17 cellular contexts compared by ENCODE assay signal in the genomic region with DNA sequence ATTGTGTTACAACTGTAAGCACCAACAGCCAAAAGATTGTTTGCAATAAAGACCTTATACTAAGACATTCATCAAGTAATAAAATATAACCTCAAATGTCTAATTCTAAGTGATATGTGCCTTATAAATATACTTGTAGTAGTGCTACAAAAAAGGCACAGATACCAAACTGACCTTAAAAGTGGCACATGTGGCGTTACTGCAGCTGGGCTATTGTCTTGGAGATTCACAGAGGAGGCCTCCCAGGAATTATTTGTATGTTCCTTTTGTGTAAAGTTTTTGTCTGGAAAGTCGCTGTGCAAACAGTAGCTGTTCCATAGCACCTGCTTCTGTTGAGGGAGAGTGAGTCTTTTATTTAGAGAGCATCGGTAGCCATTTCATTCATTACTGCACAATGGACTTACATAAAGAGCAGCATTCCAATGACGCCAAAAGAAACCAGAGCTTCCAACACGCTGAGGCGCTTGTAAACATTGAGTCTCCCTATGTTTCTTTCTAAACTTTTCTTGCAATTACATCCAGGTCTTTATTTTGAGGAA.
A peak's percentile ranks its signal among the peaks of the same experiment; 100 is the strongest.
DNase-seq lines count a peak whose midpoint lies in the region; ATAC-seq, FAIRE-seq and TF ChIP-seq lines count a peak whose summit lies in the region.
"Had no signal": no experiment of that assay in that cellular context is flagged by ENCODE, and none has a peak within 500 bp of the region (broad histone marks: within the 10 kb centered on the region; RNA-seq: fewer than 3 reads in every experiment).

No MANE protein-coding gene starts in this region.

- TF ChIP-seq POLR2A in HepG2 (IDR thresholded peaks at IDR 0.05; ENCODE audit: insufficient read depth in 1 of 2, low read depth in 2 of 2, low read length in 2 of 2) = no peak
- TF ChIP-seq POLR2A in right lobe of liver (IDR thresholded peaks at IDR 0.05) = no peak

- in situ Hi-C loops in HepG2 (cut with HindIII; ENCODE audit: extremely low pct_ligation_motif_present, low pct_unique_long_range_greater_than_20kb) = no loop called here

- H3K9me3 ChIP-seq in HepG2 (ENCODE audit: low read length) = no peaks in the 10 kb centered on the region
- H3K9me3 ChIP-seq in right lobe of liver = no peaks in the 10 kb centered on the region
- no peaks in the 10 kb centered on the region for H3K9me3 ChIP-seq in ectodermal cell (ENCODE audit: control insufficient read depth, low read length)
- no peaks in the 10 kb centered on the region for H3K9me3 ChIP-seq in CD8-positive, alpha-beta T cell (ENCODE audit: low read length)
- H3K9me3 ChIP-seq: heart right ventricle, MG63, mucosa of descending colon had no signal

- H4K20me1 ChIP-seq in HepG2 (ENCODE audit: insufficient read depth, low read length) = no peaks in the 10 kb centered on the region

- no peak overlapping the region for H3K27ac ChIP-seq in HepG2 (ENCODE audit: extremely low read length, insufficient read depth, low read length)
- H3K27ac ChIP-seq in right lobe of liver = no peak overlapping the region
- H3K27ac ChIP-seq in ectodermal cell (ENCODE audit: insufficient read depth, low read depth, low read length, poor library complexity, severe bottlenecking) = peak overlapping the region; percentile 77
- H3K27ac ChIP-seq in CD8-positive, alpha-beta T cell (ENCODE audit: low read depth, low read length) = no peak overlapping the region
- H3K27ac ChIP-seq: C4-2B, heart right ventricle had no signal

- no peaks in the 10 kb centered on the region for H3K4me1 Mint-ChIP-seq in CD8-positive, alpha-beta T cell (ENCODE audit: low read depth)

- CTCF ChIA-PET in HepG2 (lab: Yijun Ruan, JAX; ENCODE audit: low intra/inter-chr PET ratio, low total read pairs) = no interaction called here
- CTCF ChIA-PET in CD8-positive, alpha-beta T cell (lab: Charles Lee) = no interaction called here

- H3K4me3 Mint-ChIP-seq in CD8-positive, alpha-beta T cell = no peak overlapping the region
- H3K4me3 Mint-ChIP-seq: T-helper 17 cell had no signal

- no peaks in the 10 kb centered on the region for H3K79me2 ChIP-seq in HepG2 (ENCODE audit: insufficient read depth, low read length)

- TF ChIP-seq CTCF in HepG2 (CRISPR knock-in tag; IDR thresholded peaks at IDR 0.05) (no peak), right lobe of liver (IDR thresholded peaks at IDR 0.05) (no peak)
- no peak for TF ChIP-seq CTCF in CD8-positive, alpha-beta T cell (IDR thresholded peaks at IDR 0.05)

- TF ChIP-seq RAD21 in HepG2 (CRISPR knock-in tag; IDR thresholded peaks at IDR 0.05) = no peak

- H3K9me3 Mint-ChIP-seq in CD8-positive, alpha-beta T cell = no peaks in the 10 kb centered on the region

- H3K4me1 ChIP-seq in HepG2 (ENCODE audit: insufficient read depth, low read length) = no peaks in the 10 kb centered on the region
- H3K4me1 ChIP-seq in right lobe of liver = no peaks in the 10 kb centered on the region
- H3K4me1 ChIP-seq in ectodermal cell (ENCODE audit: control insufficient read depth, insufficient read depth, low read length) = no peaks in the 10 kb centered on the region
- H3K4me1 ChIP-seq in CD8-positive, alpha-beta T cell (ENCODE audit: insufficient read depth, low read length) = no peaks in the 10 kb centered on the region
- H3K4me1 ChIP-seq: heart right ventricle had no signal

- DNase-seq in HepG2 (ENCODE audit: low spot score) (peak; percentile 0), right lobe of liver (no peak), NCI-H345 treated with DMSO at 0.1 percent for 48 hours (lab: John Stamatoyannopoulos, UW; ENCODE audit: unreplicated experiment) (peak; percentile 88), HUDEP-2 (lab: John Stamatoyannopoulos, UW; ENCODE audit: unreplicated experiment in 76 of 76) (no peak)
- DNase-seq in CD8-positive, alpha-beta T cell = no peak
- DNase-seq: activated effector memory CD4-positive, alpha-beta T cell treated with anti-CD3 and anti-CD28 coated beads, Interleukin-2, amount 50 U/mL, for 16 hours; heart right ventricle; MG63; mucosa of descending colon; NCI-H526; stimulated activated CD4-positive, alpha-beta T cell treated with anti-CD3 and anti-CD28 coated beads, Interleukin-4, amount 100 ng/mL, for 4 hours; T-helper 17 cell had no signal

- no TSS peak for BruUV-seq in HepG2 (replicated peaks; lab: Mats Ljungman, UMichigan)

- H3K9ac ChIP-seq in HepG2 (ENCODE audit: insufficient read depth, low read depth, low read length) = no peak overlapping the region

- intact Hi-C loops in HepG2 (cut with micrococcal nuclease; ENCODE audit: unreplicated experiment) (no loop called here), right lobe of liver (cut with DNase I) (no loop called here)
- intact Hi-C loops in CD8-positive, alpha-beta T cell (cut with DNase I, micrococcal nuclease) = no loop called here

- no peak overlapping the region for H2AFZ ChIP-seq in HepG2 (ENCODE audit: low read length)

- no peaks in the 10 kb centered on the region for H3K36me3 Mint-ChIP-seq in CD8-positive, alpha-beta T cell

- H3K27me3 Mint-ChIP-seq in CD8-positive, alpha-beta T cell (ENCODE audit: low read depth) = no peaks in the 10 kb centered on the region
- H3K27me3 Mint-ChIP-seq: T-helper 17 cell had no signal

- TF ChIP-seq EP300 in HepG2 (IDR thresholded peaks at IDR 0.05; ENCODE audit: low read depth in 2 of 2, low read length in 2 of 2) (no peak), HepG2 (CRISPR knock-in tag; IDR thresholded peaks at IDR 0.05; ENCODE audit: borderline replicate concordance) (no peak)

- no peak overlapping the region for H3K4me3 ChIP-seq in HepG2 (replicated peaks in 1 of 3; ENCODE audit: insufficient read depth in 1 of 3, low read depth in 2 of 3, low read length in 3 of 3)
- no peak overlapping the region for H3K4me3 ChIP-seq in right lobe of liver
- no peak overlapping the region for H3K4me3 ChIP-seq in ectodermal cell (ENCODE audit: insufficient read depth, low read depth, low read length)
- H3K4me3 ChIP-seq in CD8-positive, alpha-beta T cell (ENCODE audit: low read depth, low read length) = no peak overlapping the region
- H3K4me3 ChIP-seq: heart right ventricle, MG63, mucosa of descending colon had no signal

- FAIRE-seq in HepG2 (lab: Jason Lieb, UNC) = no peak
- FAIRE-seq: RCC 7860 had no signal

- no peaks in the 10 kb centered on the region for H3K36me3 ChIP-seq in HepG2 (replicated peaks in 1 of 2; ENCODE audit: control insufficient read depth in 1 of 2, insufficient read depth in 2 of 2, low read length in 2 of 2)
- H3K36me3 ChIP-seq in right lobe of liver = no peaks in the 10 kb centered on the region
- H3K36me3 ChIP-seq in ectodermal cell (ENCODE audit: control insufficient read depth, insufficient read depth, low read length) = no peaks in the 10 kb centered on the region
- H3K36me3 ChIP-seq in CD8-positive, alpha-beta T cell (ENCODE audit: insufficient read depth, low read length) = no peaks in the 10 kb centered on the region
- H3K36me3 ChIP-seq: heart right ventricle, MG63 had no signal

- POLR2A ChIA-PET in HepG2 (lab: Yijun Ruan, JAX) = no interaction called here
- POLR2A ChIA-PET in CD8-positive, alpha-beta T cell (lab: Charles Lee) = no interaction called here

- H3K27me3 ChIP-seq in HepG2 (ENCODE audit: control insufficient read depth in 1 of 2, insufficient read depth in 2 of 2, low read length in 2 of 2) (no peaks in the 10 kb centered on the region), right lobe of liver (no peaks in the 10 kb centered on the region), ectodermal cell (ENCODE audit: control insufficient read depth, insufficient read depth, low read length, poor library complexity, severe bottlenecking) (no peaks in the 10 kb centered on the region)
- no peaks in the 10 kb centered on the region for H3K27me3 ChIP-seq in CD8-positive, alpha-beta T cell (ENCODE audit: insufficient read depth, low read length)
- H3K27me3 ChIP-seq: MG63 had no signal

- no peak overlapping the region for H3K4me2 ChIP-seq in HepG2 (ENCODE audit: low read depth, low read length)

- WGBS in HepG2 (ENCODE audit: low lambda C conversion rate) = 83% methylated on average over 4 of the region's 6 CpGs
- 31% methylated on average over 5 of the region's 6 CpGs for WGBS in right lobe of liver (ENCODE audit: insufficient coverage, low coverage, low lambda C conversion rate, missing lambda C conversion rate)
- 2 to 4% methylated on average over 4 to 6 of the region's 6 CpGs for WGBS in ectodermal cell, 2 experiments

- H3K27ac Mint-ChIP-seq in CD8-positive, alpha-beta T cell = no peak overlapping the region
- H3K27ac Mint-ChIP-seq: T-helper 17 cell had no signal

- ATAC-seq in HepG2 = no peak
- ATAC-seq in right lobe of liver = no peak
- no peak for ATAC-seq in GM18858 (IDR thresholded peaks at IDR 0.05; ENCODE audit: unreplicated experiment)
- ATAC-seq in CD8-positive, alpha-beta T cell = no peak
- no peak for ATAC-seq in HG03354 (IDR thresholded peaks at IDR 0.05; ENCODE audit: poor library complexity, severe bottlenecking, unreplicated experiment)
- ATAC-seq: heart right ventricle, mucosa of descending colon, T-helper 17 cell had no signal

TF ChIP-seq in HepG2, 621 proteins besides CTCF, POLR2A, EP300 and RAD21:
- TF ChIP-seq FOXK1 (CRISPR knock-in tag; IDR thresholded peaks at IDR 0.05; ENCODE audit: borderline replicate concordance, low read depth) (no peak), SRSF1 (optimal IDR thresholded peaks at IDR 0.05; ENCODE audit: low read depth, low read length) (no peak), ZNF205 (CRISPR knock-in tag; IDR thresholded peaks at IDR 0.05) (no peak)
- TF ChIP-seq, protein P1, sequence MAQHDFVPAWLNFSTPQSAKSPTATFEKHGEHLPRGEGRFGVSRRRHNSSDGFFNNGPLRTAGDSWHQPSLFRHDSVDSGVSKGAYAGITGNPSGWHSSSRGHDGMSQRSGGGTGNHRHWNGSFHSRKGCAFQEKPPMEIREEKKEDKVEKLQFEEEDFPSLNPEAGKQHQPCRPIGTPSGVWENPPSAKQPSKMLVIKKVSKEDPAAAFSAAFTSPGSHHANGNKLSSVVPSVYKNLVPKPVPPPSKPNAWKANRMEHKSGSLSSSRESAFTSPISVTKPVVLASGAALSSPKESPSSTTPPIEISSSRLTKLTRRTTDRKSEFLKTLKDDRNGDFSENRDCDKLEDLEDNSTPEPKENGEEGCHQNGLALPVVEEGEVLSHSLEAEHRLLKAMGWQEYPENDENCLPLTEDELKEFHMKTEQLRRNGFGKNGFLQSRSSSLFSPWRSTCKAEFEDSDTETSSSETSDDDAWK (CRISPR knock-in tag; IDR thresholded peaks at IDR 0.05) = no peak
- TF ChIP-seq, protein P2, sequence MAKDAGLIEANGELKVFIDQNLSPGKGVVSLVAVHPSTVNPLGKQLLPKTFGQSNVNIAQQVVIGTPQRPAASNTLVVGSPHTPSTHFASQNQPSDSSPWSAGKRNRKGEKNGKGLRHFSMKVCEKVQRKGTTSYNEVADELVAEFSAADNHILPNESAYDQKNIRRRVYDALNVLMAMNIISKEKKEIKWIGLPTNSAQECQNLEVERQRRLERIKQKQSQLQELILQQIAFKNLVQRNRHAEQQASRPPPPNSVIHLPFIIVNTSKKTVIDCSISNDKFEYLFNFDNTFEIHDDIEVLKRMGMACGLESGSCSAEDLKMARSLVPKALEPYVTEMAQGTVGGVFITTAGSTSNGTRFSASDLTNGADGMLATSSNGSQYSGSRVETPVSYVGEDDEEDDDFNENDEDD (CRISPR knock-in tag; IDR thresholded peaks at IDR 0.05; ENCODE audit: borderline replicate concordance) = no peak

Comparison
In these comparisons a context has a peak if more than half of its experiments do, and no peak if none do; other contexts are left out.
1. DNase-seq: peak in HepG2 (single experiment) and NCI-H345 treated with DMSO at 0.1 percent for 48 hours (single experiment); none in right lobe of liver (0 of 3), HUDEP-2 (0 of 76) and CD8-positive, alpha-beta T cell (0 of 7).